8 cellular contexts compared by ENCODE assay signal in genomic region chr5:89045216-89045615, GRCh38.
"Had no signal": no experiment of that assay in that cellular context is flagged by ENCODE, and none has a peak within 500 bp of the region (broad histone marks: within the 10 kb centered on the region; RNA-seq: fewer than 3 reads in every experiment).

No MANE protein-coding gene starts in this region.

- H3K27me3 Mint-ChIP-seq: IgD-negative memory B cell had no signal

- ATAC-seq: HCT116, HepG2 had no signal

- H3K4me3 Mint-ChIP-seq: IgD-negative memory B cell had no signal

- DNase-seq: GOT3, H7, KG1 had no signal

- FAIRE-seq: HepG2 had no signal

- H3K36me3 ChIP-seq: HAP-1 had no signal

- H3K27ac ChIP-seq: HL-60 had no signal

- H3K4me3 ChIP-seq: HAP-1 had no signal

- H3K36me3 Mint-ChIP-seq: IgD-negative memory B cell had no signal

- H3K27ac Mint-ChIP-seq: IgD-negative memory B cell had no signal
